Comparison of ENCODE assay signal across 4 cellular contexts in the genomic region with DNA sequence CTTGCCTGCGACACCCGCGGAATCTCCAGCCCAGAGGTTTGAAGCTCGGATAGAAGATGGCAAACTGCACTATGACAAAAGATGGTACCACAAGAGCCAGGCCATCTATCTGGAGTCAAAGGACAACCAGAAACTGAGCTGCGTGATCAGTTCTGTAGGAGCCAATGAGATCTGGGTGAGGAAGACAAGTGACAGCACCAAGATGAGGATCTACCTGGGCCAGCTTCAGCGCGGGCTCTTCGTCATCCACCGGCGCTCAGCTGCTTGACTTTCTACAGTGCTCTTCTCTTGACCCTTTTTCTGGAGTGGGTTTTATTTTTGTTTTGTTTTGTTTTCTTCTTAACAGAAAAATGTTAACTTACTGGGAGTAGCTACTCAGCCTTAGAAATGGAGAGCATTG. TPM values are rescaled to one million over a fixed set of nuclear protein-coding genes. Genes with fewer than 3 reads are reported as not detected.
"Had no signal": no experiment of that assay in that cellular context is flagged by ENCODE, and none has a peak within 500 bp of the region (broad histone marks: within the 10 kb centered on the region; RNA-seq: fewer than 3 reads in every experiment).

No MANE protein-coding gene starts in this region.

RNA-seq across cellular contexts. Expression of a gene that starts 24.0 kb away (rescaled TPM):
- total RNA-seq: LHCN-M2, M059J, MCF 10A, NCI-H460 had no signal
